ENCODE assay signal across 8 cellular contexts in genomic region chr17:59786536-59787319, GRCh38.
A peak's percentile ranks its signal among the peaks of the same experiment; 100 is the strongest.
DNase-seq lines count a peak whose midpoint lies in the region; ATAC-seq lines count a peak whose summit lies in the region.

No MANE protein-coding gene starts in this region.

- H3K4me1 Mint-ChIP-seq in activated CD4-positive, alpha-beta memory T cell treated with anti-CD3 and anti-CD28 coated beads for 36 hours (ENCODE audit: low read depth): peaks cover 64% of the 10 kb centered on the region
- H3K4me1 Mint-ChIP-seq in effector memory CD8-positive, alpha-beta T cell (ENCODE audit: low read depth in 2 of 2): peaks cover 18 to 30% of the 10 kb centered on the region in 2 donors
- peaks cover 38% of the 10 kb centered on the region for H3K4me1 Mint-ChIP-seq in stimulated activated effector memory CD8-positive, alpha-beta T cell treated with anti-CD3 and anti-CD28 coated beads, Interleukin-12 subunit alpha, Interleukin-12 subunit beta, amount 100 ng/mL, for 72 hours

- no peaks in the 10 kb centered on the region for H3K36me3 ChIP-seq in ACC112 (ENCODE audit: insufficient read depth, low read length)
- no peaks in the 10 kb centered on the region for H3K36me3 ChIP-seq in mucosa of stomach (ENCODE audit: control insufficient read depth, insufficient read depth, low read length)

- H3K36me3 Mint-ChIP-seq in activated CD4-positive, alpha-beta memory T cell treated with anti-CD3 and anti-CD28 coated beads for 36 hours: peaks cover 40% of the 10 kb centered on the region
- H3K36me3 Mint-ChIP-seq in effector memory CD8-positive, alpha-beta T cell (ENCODE audit: insufficient read depth): peaks cover 17% of the 10 kb centered on the region
- H3K36me3 Mint-ChIP-seq in stimulated activated effector memory CD8-positive, alpha-beta T cell treated with anti-CD3 and anti-CD28 coated beads, Interleukin-12 subunit alpha, Interleukin-12 subunit beta, amount 100 ng/mL, for 72 hours: peaks cover 73% of the 10 kb centered on the region

- DNase-seq in NCI-H526 (lab: John Stamatoyannopoulos, UW): peak; percentile 67 to 77
- peak; percentile 89 for DNase-seq in activated CD4-positive, alpha-beta memory T cell treated with anti-CD3 and anti-CD28 coated beads for 36 hours
- DNase-seq in effector memory CD8-positive, alpha-beta T cell: peak; percentile 62 to 64 (median 63)
- peak; percentile 67 to 93 for DNase-seq in stimulated activated effector memory CD8-positive, alpha-beta T cell treated with anti-CD3 and anti-CD28 coated beads, Interleukin-12 subunit alpha, Interleukin-12 subunit beta, amount 100 ng/mL, for 72 hours (ENCODE audit: low spot score in 2 of 2)

- POLR2A ChIA-PET in activated CD4-positive, alpha-beta memory T cell treated with anti-CD3 and anti-CD28 coated beads for 36 hours (lab: Charles Lee): interaction anchor here (0.9 to 17.1 kb wide), 11 partner anchors 10 to 79 kb away, joined by 3 to 1283 read pairs (median 5); partner anchors contain the start of genes PTRH2 and VMP1

- H3K79me2 ChIP-seq in ACC112 (ENCODE audit: control insufficient read depth, insufficient read depth, low read length, unreplicated experiment): peaks cover 17% of the 10 kb centered on the region

- no peaks in the 10 kb centered on the region for H3K9me3 Mint-ChIP-seq in activated CD4-positive, alpha-beta memory T cell treated with anti-CD3 and anti-CD28 coated beads for 36 hours
- no peaks in the 10 kb centered on the region for H3K9me3 Mint-ChIP-seq in effector memory CD8-positive, alpha-beta T cell
- no peaks in the 10 kb centered on the region for H3K9me3 Mint-ChIP-seq in stimulated activated effector memory CD8-positive, alpha-beta T cell treated with anti-CD3 and anti-CD28 coated beads, Interleukin-12 subunit alpha, Interleukin-12 subunit beta, amount 100 ng/mL, for 72 hours

- peak overlapping the region; percentile 100 for H3K27ac ChIP-seq in ACC112 (ENCODE audit: low read depth, low read length)

- intact Hi-C loops in activated CD4-positive, alpha-beta memory T cell treated with anti-CD3 and anti-CD28 coated beads for 36 hours (cut with micrococcal nuclease): loop anchor here (1.0 to 2.0 kb wide), 10 partner anchors 12 to 168 kb away; partner anchors contain the start of genes CLTC, PTRH2, RPS6KB1 and TUBD1

- peak overlapping the region; percentile 77 for H3K4me3 Mint-ChIP-seq in activated CD4-positive, alpha-beta memory T cell treated with anti-CD3 and anti-CD28 coated beads for 36 hours
- H3K4me3 Mint-ChIP-seq in effector memory CD8-positive, alpha-beta T cell: peak overlapping the region; percentile 71 to 75
- H3K4me3 Mint-ChIP-seq in stimulated activated effector memory CD8-positive, alpha-beta T cell treated with anti-CD3 and anti-CD28 coated beads, Interleukin-12 subunit alpha, Interleukin-12 subunit beta, amount 100 ng/mL, for 72 hours: peak overlapping the region; percentile 63

- ATAC-seq in GM18517 (IDR thresholded peaks at IDR 0.05; ENCODE audit: unreplicated experiment) (peak; percentile 90), HG02981 (IDR thresholded peaks at IDR 0.05; ENCODE audit: unreplicated experiment) (peak; percentile 90)
- ATAC-seq in effector memory CD8-positive, alpha-beta T cell (replicated peaks): peak; percentile 90
- peak; percentile 94 for ATAC-seq in stimulated activated effector memory CD8-positive, alpha-beta T cell treated with anti-CD3 and anti-CD28 coated beads, Interleukin-12 subunit alpha, Interleukin-12 subunit beta, amount 100 ng/mL, for 72 hours

- peaks cover 53% of the 10 kb centered on the region for H3K4me1 ChIP-seq in ACC112 (ENCODE audit: control insufficient read depth, insufficient read depth, low read length, unreplicated experiment)
- H3K4me1 ChIP-seq in mucosa of stomach (ENCODE audit: control insufficient read depth, insufficient read depth, low read length): peaks cover 30% of the 10 kb centered on the region

- H3K27me3 Mint-ChIP-seq in activated CD4-positive, alpha-beta memory T cell treated with anti-CD3 and anti-CD28 coated beads for 36 hours: no peaks in the 10 kb centered on the region
- H3K27me3 Mint-ChIP-seq in effector memory CD8-positive, alpha-beta T cell: no peaks in the 10 kb centered on the region

- peak overlapping the region; percentile 40 for H3K9ac ChIP-seq in mucosa of stomach (ENCODE audit: low read length)

- CTCF ChIA-PET in activated CD4-positive, alpha-beta memory T cell treated with anti-CD3 and anti-CD28 coated beads for 36 hours (lab: Charles Lee): interaction anchor here (0.9 to 5.1 kb wide), 11 partner anchors 24 to 424 kb away, joined by 3 to 45 read pairs (median 7); no protein-coding TSS in a partner anchor

- H3K27me3 ChIP-seq in ACC112 (ENCODE audit: insufficient read depth, low read length) (no peaks in the 10 kb centered on the region), mucosa of stomach (ENCODE audit: control insufficient read depth, insufficient read depth, low read length) (no peaks in the 10 kb centered on the region)

- peak overlapping the region; percentile 100 for H3K27ac Mint-ChIP-seq in activated CD4-positive, alpha-beta memory T cell treated with anti-CD3 and anti-CD28 coated beads for 36 hours
- H3K27ac Mint-ChIP-seq in effector memory CD8-positive, alpha-beta T cell: peak overlapping the region; percentile 96 to 97
- peak overlapping the region; percentile 99 for H3K27ac Mint-ChIP-seq in stimulated activated effector memory CD8-positive, alpha-beta T cell treated with anti-CD3 and anti-CD28 coated beads, Interleukin-12 subunit alpha, Interleukin-12 subunit beta, amount 100 ng/mL, for 72 hours

- H2AFZ ChIP-seq in ACC112 (ENCODE audit: low read length, unreplicated experiment): no peak overlapping the region

- H3K9me3 ChIP-seq in mucosa of stomach (ENCODE audit: control insufficient read depth, low read length): no peaks in the 10 kb centered on the region

- H3K4me3 ChIP-seq in ACC112 (ENCODE audit: low read depth, low read length) (peak overlapping the region; percentile 60), mucosa of stomach (ENCODE audit: low read length) (peak overlapping the region; percentile 1)

Comparison
In these comparisons a context has a peak if more than half of its experiments do, and no peak if none do; other contexts are left out.
1. Peak in every context shown above with its lines: DNase-seq, ATAC-seq, H3K4me3 ChIP-seq and H3K27ac ChIP-seq.